ENCODE assay signal across 19 cellular contexts in the genomic region with DNA sequence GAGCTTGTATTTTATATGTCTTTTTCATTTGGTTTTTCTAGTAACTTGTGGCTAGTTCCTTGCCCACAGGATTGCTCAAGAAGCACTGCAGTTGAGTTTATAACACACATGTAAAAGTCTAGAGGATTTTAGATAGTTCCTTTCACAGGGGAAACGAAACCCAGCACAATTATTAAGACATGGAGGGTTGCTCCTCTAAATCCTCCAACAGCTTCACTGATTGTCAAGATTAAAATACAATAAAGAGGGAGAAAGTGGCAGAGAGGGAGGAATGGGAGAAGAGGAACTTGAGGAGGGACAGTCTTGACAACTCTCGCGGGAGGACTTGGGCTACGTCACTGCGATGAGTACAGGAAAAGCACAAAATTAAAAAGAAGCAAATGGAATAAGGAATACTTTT. TPM values are rescaled to one million over a fixed set of nuclear protein-coding genes. Genes with fewer than 3 reads are reported as not detected.
DNase-seq lines count a peak whose midpoint lies in the region; ATAC-seq, FAIRE-seq and TF ChIP-seq lines count a peak whose summit lies in the region.
"Had no signal": no experiment of that assay in that cellular context is flagged by ENCODE, and none has a peak within 500 bp of the region (broad histone marks: within the 10 kb centered on the region; RNA-seq: fewer than 3 reads in every experiment).

No MANE protein-coding gene starts in this region.

- TF ChIP-seq EP300 in gastroesophageal sphincter (IDR thresholded peaks at IDR 0.05) = no peak

- H3K27me3 ChIP-seq in spleen (replicated peaks in 1 of 7) (no peaks in the 10 kb centered on the region), gastroesophageal sphincter (no peaks in the 10 kb centered on the region)
- H3K27me3 ChIP-seq: BE2C, suprapubic skin had no signal

- no peaks in the 10 kb centered on the region for H3K36me3 ChIP-seq in spleen
- H3K36me3 ChIP-seq in gastroesophageal sphincter = no peaks in the 10 kb centered on the region
- H3K36me3 ChIP-seq: BE2C, suprapubic skin had no signal

- no peak for DNase-seq in GM19239 (ENCODE audit: insufficient read length, low spot score)
- DNase-seq in NOMO-1 treated with DMSO at 0.1 percent for 48 hours (lab: John Stamatoyannopoulos, UW; ENCODE audit: unreplicated experiment) = peak; percentile 93
- DNase-seq in fibroblast of peridontal ligament (ENCODE audit: extremely low read depth) = peak; percentile 66
- DNase-seq in spleen = no peak
- DNase-seq in NCI-H1930 (lab: John Stamatoyannopoulos, UW) = no peak
- DNase-seq: activated CD8-positive, alpha-beta memory T cell treated with anti-CD3 and anti-CD28 coated beads, Interleukin-2, amount 50 U/mL, for 48 hours; activated naive CD4-positive, alpha-beta T cell; BE2C; dermis blood vessel endothelial cell; glutamatergic neuron; left ventricle myocardium superior; NCI-H1436; posterior cingulate gyrus; stimulated activated CD4-positive, alpha-beta T cell treated with anti-CD3 and anti-CD28 coated beads, Interleukin-4, amount 100 ng/mL, for 24 hours; stimulated activated CD8-positive, alpha-beta memory T cell treated with anti-CD3 and anti-CD28 coated beads, Interleukin-4, amount 100 ng/mL, for 48 hours had no signal

- peak; percentile 59 for FAIRE-seq in GM19239 (lab: Jason Lieb, UNC)

- H3K27ac ChIP-seq in spleen (peak overlapping the region in 5 of 8 donors; percentile 17 to 72 (median 59)), gastroesophageal sphincter (no peak overlapping the region)
- H3K27ac ChIP-seq: KMS-11, suprapubic skin had no signal

- TF ChIP-seq POLR2A in spleen (IDR thresholded peaks at IDR 0.05) = no peak
- no peak for TF ChIP-seq POLR2A in gastroesophageal sphincter (IDR thresholded peaks at IDR 0.05)

- H3K4me3 ChIP-seq in spleen = peak overlapping the region in 1 of 8 donors; percentile 6
- no peak overlapping the region for H3K4me3 ChIP-seq in gastroesophageal sphincter
- H3K4me3 ChIP-seq: suprapubic skin had no signal

- no peak for ATAC-seq in HG02610 (IDR thresholded peaks at IDR 0.05; ENCODE audit: unreplicated experiment)
- no peak for ATAC-seq in gastroesophageal sphincter
- ATAC-seq: left ventricle myocardium superior had no signal

- peaks cover 0 to 11% (median 4%) of the 10 kb centered on the region in 8 donors for H3K9me3 ChIP-seq in spleen
- peaks cover 0 to 16% (median 0%) of the 10 kb centered on the region in 3 donors for H3K9me3 ChIP-seq in gastroesophageal sphincter
- H3K9me3 ChIP-seq: BE2C, suprapubic skin had no signal

- 43 to 63% (median 55%) methylated on average over 5 of the region's 5 CpGs for WGBS in spleen, 5 donors
- WGBS in gastroesophageal sphincter (ENCODE audit: low coverage in 1 of 2), 2 donors = 92 to 100% methylated on average over 1 to 5 of the region's 5 CpGs

- H3K4me1 ChIP-seq in spleen = peaks cover 4 to 49% (median 17%) of the 10 kb centered on the region in 6 donors
- H3K4me1 ChIP-seq in gastroesophageal sphincter = peaks cover 0 to 6% (median 0%) of the 10 kb centered on the region in 3 donors

- intact Hi-C loops in spleen (cut with DNase I; ENCODE audit: low total_unique reads) = loop anchor here (10.0 kb wide), 3 partner anchors 47 to 147 kb away; partner anchors contain the start of gene GFOD1

- no peak for TF ChIP-seq CTCF in spleen (IDR thresholded peaks at IDR 0.05 in 8 of 11, conservative IDR thresholded peaks at IDR 0.05 in 3 of 11)
- TF ChIP-seq CTCF in gastroesophageal sphincter (IDR thresholded peaks at IDR 0.05) = no peak

RNA-seq across cellular contexts. Expression of gene TBC1D7, which starts 9.7 kb away (rescaled TPM):
- total RNA-seq in spleen (10 to 100 TPM; 10.9 to 20.9 (median 17.5) TPM), gastroesophageal sphincter (10 to 100 TPM in 1 of 4 donors, 1 to 10 TPM in 3; 5.1 to 14.5 (median 7.3) TPM)
- 10 to 100 TPM; 12.2 to 15.0 (median 13.3) TPM for polyA plus RNA-seq in spleen

Comparison
In these comparisons a context has a peak if more than half of its experiments do, and no peak if none do; other contexts are left out.
1. DNase-seq: peak in NOMO-1 treated with DMSO at 0.1 percent for 48 hours (single experiment) and fibroblast of peridontal ligament (single experiment); none in GM19239 (single experiment), spleen (single experiment) and NCI-H1930 (0 of 2).
2. H3K27ac ChIP-seq: peak in spleen (5 of 8); none in gastroesophageal sphincter (0 of 4).